ENCODE assay signal across 1 cellular context in the genomic region with DNA sequence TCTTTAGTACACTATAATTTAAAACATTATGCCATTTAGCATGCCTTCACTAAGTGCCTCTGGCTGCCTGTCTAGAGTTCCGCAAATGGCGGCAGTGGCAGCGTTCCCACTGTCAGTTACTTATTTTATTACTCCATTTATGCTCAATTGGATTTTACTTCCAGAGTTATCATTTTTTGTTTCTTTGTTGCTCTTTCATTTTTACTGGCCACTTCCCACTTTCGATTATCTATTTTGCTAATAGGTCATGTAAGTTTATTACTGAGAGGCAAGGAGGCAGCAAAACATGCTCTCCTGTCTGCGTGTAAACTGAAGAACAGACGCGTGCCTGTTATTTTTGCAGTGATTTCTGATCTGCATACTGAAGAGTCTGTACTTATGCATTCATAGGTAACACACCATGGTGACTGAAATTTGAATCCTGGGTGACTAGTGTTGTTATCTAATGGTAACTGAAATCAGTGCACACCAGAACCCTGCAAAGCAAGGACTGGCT.
TF ChIP-seq lines count a peak whose summit lies in the region.

No MANE protein-coding gene starts in this region.

TF ChIP-seq in K562, 482 proteins besides CTCF, POLR2A, EP300 and RAD21 (continued from another document):
- TF ChIP-seq, protein P1, sequence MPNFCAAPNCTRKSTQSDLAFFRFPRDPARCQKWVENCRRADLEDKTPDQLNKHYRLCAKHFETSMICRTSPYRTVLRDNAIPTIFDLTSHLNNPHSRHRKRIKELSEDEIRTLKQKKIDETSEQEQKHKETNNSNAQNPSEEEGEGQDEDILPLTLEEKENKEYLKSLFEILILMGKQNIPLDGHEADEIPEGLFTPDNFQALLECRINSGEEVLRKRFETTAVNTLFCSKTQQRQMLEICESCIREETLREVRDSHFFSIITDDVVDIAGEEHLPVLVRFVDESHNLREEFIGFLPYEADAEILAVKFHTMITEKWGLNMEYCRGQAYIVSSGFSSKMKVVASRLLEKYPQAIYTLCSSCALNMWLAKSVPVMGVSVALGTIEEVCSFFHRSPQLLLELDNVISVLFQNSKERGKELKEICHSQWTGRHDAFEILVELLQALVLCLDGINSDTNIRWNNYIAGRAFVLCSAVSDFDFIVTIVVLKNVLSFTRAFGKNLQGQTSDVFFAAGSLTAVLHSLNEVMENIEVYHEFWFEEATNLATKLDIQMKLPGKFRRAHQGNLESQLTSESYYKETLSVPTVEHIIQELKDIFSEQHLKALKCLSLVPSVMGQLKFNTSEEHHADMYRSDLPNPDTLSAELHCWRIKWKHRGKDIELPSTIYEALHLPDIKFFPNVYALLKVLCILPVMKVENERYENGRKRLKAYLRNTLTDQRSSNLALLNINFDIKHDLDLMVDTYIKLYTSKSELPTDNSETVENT (CRISPR knock-in tag; IDR thresholded peaks at IDR 0.05), result no peak
- no peak for TF ChIP-seq JUNB (CRISPR knock-in tag; conservative IDR thresholded peaks at IDR 0.05)
TF ChIP-seq in K562: peak in this region for 3.
